ENCODE assay signal across 8 cellular contexts in the genomic region with DNA sequence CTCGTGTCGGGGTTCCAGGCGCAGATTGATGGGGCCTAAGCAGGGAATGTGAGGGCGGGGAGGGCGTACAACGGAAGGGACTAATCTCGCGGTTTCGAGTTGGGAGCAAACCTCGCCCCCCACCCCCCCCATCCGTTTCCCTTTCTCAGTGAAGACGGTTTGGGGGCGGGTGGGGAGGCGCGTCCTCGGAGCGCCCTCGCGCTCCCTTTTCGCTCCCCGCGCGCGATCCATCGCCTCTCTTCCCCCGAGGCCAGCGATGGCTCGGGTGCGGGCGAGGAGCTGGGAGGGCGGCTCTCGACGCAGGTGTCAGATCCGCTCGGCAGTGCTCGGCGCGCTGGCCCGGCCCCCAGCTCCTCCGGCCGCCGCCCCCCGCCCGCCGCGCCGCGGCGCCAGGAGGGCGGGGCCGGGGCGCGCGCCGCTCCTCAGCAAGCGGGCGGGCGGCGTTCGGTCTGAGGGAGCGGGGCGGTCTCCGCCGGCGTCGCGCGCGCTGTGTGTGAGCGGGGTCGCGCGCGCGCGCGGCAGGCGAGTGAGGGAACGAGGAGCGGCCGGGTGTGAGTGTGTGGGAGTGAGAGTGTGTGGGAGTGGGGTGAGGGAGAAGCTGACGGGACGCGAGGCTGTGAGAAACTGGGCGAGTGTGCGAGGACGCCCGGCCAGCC. TPM values are rescaled to one million over a fixed set of nuclear protein-coding genes. Genes with fewer than 3 reads are reported as not detected.
DNase-seq lines count a peak whose midpoint lies in the region; ATAC-seq and TF ChIP-seq lines count a peak whose summit lies in the region.

A gene with protein sequence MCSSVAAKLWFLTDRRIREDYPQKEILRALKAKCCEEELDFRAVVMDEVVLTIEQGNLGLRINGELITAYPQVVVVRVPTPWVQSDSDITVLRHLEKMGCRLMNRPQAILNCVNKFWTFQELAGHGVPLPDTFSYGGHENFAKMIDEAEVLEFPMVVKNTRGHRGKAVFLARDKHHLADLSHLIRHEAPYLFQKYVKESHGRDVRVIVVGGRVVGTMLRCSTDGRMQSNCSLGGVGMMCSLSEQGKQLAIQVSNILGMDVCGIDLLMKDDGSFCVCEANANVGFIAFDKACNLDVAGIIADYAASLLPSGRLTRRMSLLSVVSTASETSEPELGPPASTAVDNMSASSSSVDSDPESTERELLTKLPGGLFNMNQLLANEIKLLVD (plus strand): TSS at position 516 of the 656 bp plus-strand sequence. CDS start 15,876 bp downstream, outside the sequence.

- ATAC-seq in T-helper 17 cell: peak; percentile 88
- ATAC-seq in right cardiac atrium: peak; percentile 94
- peak; percentile 95 for ATAC-seq in upper lobe of right lung

- no peaks in the 10 kb centered on the region for H3K27me3 Mint-ChIP-seq in T-helper 17 cell

- WGBS in right cardiac atrium: under 1% methylated on average over 88 of the region's 88 CpGs

- H3K27ac Mint-ChIP-seq in T-helper 17 cell: peak within 1 kb of the TSS; percentile 75

- no peak for TF ChIP-seq CTCF in upper lobe of right lung (IDR thresholded peaks at IDR 0.05)

- intact Hi-C loops in right cardiac atrium (cut with DNase I) (no loop called here), upper lobe of right lung (cut with DNase I) (no loop called here)

- H3K36me3 Mint-ChIP-seq in T-helper 17 cell (ENCODE audit: low read depth): peaks cover 8% of the 10 kb centered on the region

- peak within 1 kb of the TSS; percentile 93 for H3K4me3 Mint-ChIP-seq in T-helper 17 cell

- H3K4me1 ChIP-seq in ES-I3 (ENCODE audit: insufficient read depth, low read length): peaks cover 20% of the 10 kb centered on the region
- peaks cover 3% of the 10 kb centered on the region for H3K4me1 ChIP-seq in right cardiac atrium (ENCODE audit: control insufficient read depth, insufficient read depth, low read length)
- peaks cover 31% of the 10 kb centered on the region for H3K4me1 ChIP-seq in upper lobe of right lung

- H3K4me1 Mint-ChIP-seq in T-helper 17 cell: peaks cover 18% of the 10 kb centered on the region

- H3K27ac ChIP-seq in angular gyrus (ENCODE audit: low read depth, low read length) (peak within 1 kb of the TSS; percentile 62), right cardiac atrium (ENCODE audit: low read length) (peak within 1 kb of the TSS; percentile 89), upper lobe of right lung (peak within 1 kb of the TSS; percentile 88)

- H3K9ac ChIP-seq in ES-I3 (ENCODE audit: low read depth, low read length): peak within 1 kb of the TSS; percentile 94

- H3K4me3 ChIP-seq in right cardiac atrium (ENCODE audit: low read length): peak within 1 kb of the TSS; percentile 95
- H3K4me3 ChIP-seq in upper lobe of right lung: peak within 1 kb of the TSS; percentile 80

- DNase-seq in HCEC 1CT: peak; percentile 48
- peak; percentile 74 for DNase-seq in NCI-H1048 (lab: John Stamatoyannopoulos, UW)
- DNase-seq in T-helper 17 cell: peak; percentile 60 to 67 (median 62)
- peak; percentile 89 to 95 (median 93) for DNase-seq in right cardiac atrium
- DNase-seq in pulmonary artery endothelial cell (ENCODE audit: low read depth, low spot score): no peak
- DNase-seq in upper lobe of right lung: peak; percentile 94

- H3K27me3 ChIP-seq in right cardiac atrium (ENCODE audit: control insufficient read depth, insufficient read depth) (no peaks in the 10 kb centered on the region), upper lobe of right lung (no peaks in the 10 kb centered on the region)

- H3K9me3 ChIP-seq in ES-I3 (ENCODE audit: control insufficient read depth, insufficient read depth, low read length) (no peaks in the 10 kb centered on the region), T-helper 17 cell (ENCODE audit: control insufficient read depth, low read length, poor library complexity, severe bottlenecking) (no peaks in the 10 kb centered on the region), right cardiac atrium (ENCODE audit: control insufficient read depth, low read length) (no peaks in the 10 kb centered on the region), upper lobe of right lung (no peaks in the 10 kb centered on the region)

- H3K36me3 ChIP-seq in ES-I3 (ENCODE audit: insufficient read depth, low read length) (peaks cover 4% of the 10 kb centered on the region; the same call in 1 of the 2 replicates), upper lobe of right lung (no peaks in the 10 kb centered on the region)

RNA-seq across cellular contexts. Expression of the gene that starts here (rescaled TPM):
- total RNA-seq in T-helper 17 cell (10 to 100 TPM; 15.1 to 15.2 TPM), right cardiac atrium (10 to 100 TPM; 11.3 to 17.6 (median 15.3) TPM), pulmonary artery endothelial cell (54.4 and 130 TPM in 2 replicates), upper lobe of right lung (32.0 TPM)
- 12.0 TPM for polyA plus RNA-seq in right cardiac atrium
